17 cellular contexts compared by ENCODE assay signal in the genomic region with DNA sequence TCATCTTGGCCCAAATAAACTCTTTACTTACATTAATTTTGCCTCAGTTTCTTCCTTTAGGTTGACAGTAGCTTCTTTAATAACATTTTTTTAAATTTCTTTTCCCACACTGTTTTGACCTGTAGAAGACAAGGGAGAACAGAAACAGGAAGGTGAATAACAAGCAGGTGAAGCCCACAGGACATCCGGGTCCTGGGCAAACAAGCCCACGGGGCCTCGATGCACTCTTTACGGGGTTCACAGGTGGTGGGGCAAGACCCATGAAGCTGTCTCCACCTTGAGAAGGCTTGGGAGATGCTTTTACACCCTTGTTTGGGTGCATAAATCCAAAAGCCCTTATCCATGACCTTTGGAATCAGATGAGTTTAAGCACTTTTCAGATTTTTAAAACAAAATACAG.
"Had no signal": no experiment of that assay in that cellular context is flagged by ENCODE, and none has a peak within 500 bp of the region (broad histone marks: within the 10 kb centered on the region; RNA-seq: fewer than 3 reads in every experiment).

No MANE protein-coding gene starts in this region.

- H3K4me3 ChIP-seq: colonic mucosa, tibial artery had no signal

- H3K4me1 ChIP-seq: colonic mucosa, parathyroid adenoma, tibial artery had no signal

- H3K27me3 ChIP-seq: colonic mucosa had no signal

- H3K9me3 ChIP-seq: colonic mucosa, tibial artery had no signal

- H3K36me3 Mint-ChIP-seq: activated CD4-positive, alpha-beta memory T cell treated with anti-CD3 and anti-CD28 coated beads for 36 hours; activated naive CD8-positive, alpha-beta T cell treated with anti-CD3 and anti-CD28 coated beads, Interleukin-2, amount 10 ng/mL, durations not matched to agents 7 days and 5 days had no signal

- H3K36me3 ChIP-seq: colonic mucosa, tibial artery had no signal

- H3K27ac Mint-ChIP-seq: activated CD4-positive, alpha-beta memory T cell treated with anti-CD3 and anti-CD28 coated beads for 36 hours; activated naive CD4-positive, alpha-beta T cell treated with anti-CD3 and anti-CD28 coated beads for 36 hours; activated naive CD8-positive, alpha-beta T cell treated with anti-CD3 and anti-CD28 coated beads, Interleukin-2, amount 10 ng/mL, durations not matched to agents 7 days and 5 days; endodermal cell; nephron progenitor cell; stimulated activated naive CD8-positive, alpha-beta T cell treated with anti-CD3 and anti-CD28 coated beads, Interleukin-15, amount 100 ng/mL, for 72 hours had no signal

- DNase-seq: activated CD4-positive, alpha-beta memory T cell treated with anti-CD3 and anti-CD28 coated beads for 36 hours; activated CD4-positive, alpha-beta T cell treated with anti-CD3 and anti-CD28 coated beads for 48 hours; activated effector memory CD4-positive, alpha-beta T cell treated with Interleukin-2 at 50 U/mL for 16 hours; activated naive CD4-positive, alpha-beta T cell treated with anti-CD3 and anti-CD28 coated beads for 36 hours; activated naive CD8-positive, alpha-beta T cell treated with anti-CD3 and anti-CD28 coated beads, Interleukin-2, amount 10 ng/mL, durations not matched to agents 7 days and 5 days; activated T-cell treated with anti-CD3 and anti-CD28 coated beads, Interleukin-2, amount 50 U/mL, for 48 hours; amniotic stem cell; colonic mucosa; endodermal cell; mesenchymal stem cell; nephron progenitor cell; right cardiac atrium; stimulated activated CD4-positive, alpha-beta T cell treated with anti-CD3 and anti-CD28 coated beads, Interleukin-1b, Interleukin-23, amount 100 ng/mL, for 48 hours; stimulated activated naive CD8-positive, alpha-beta T cell treated with anti-CD3 and anti-CD28 coated beads, Interleukin-15, amount 100 ng/mL, for 72 hours; tibial artery had no signal

- H3K9me3 Mint-ChIP-seq: activated CD4-positive, alpha-beta memory T cell treated with anti-CD3 and anti-CD28 coated beads for 36 hours; activated naive CD4-positive, alpha-beta T cell treated with anti-CD3 and anti-CD28 coated beads for 36 hours; activated naive CD8-positive, alpha-beta T cell treated with anti-CD3 and anti-CD28 coated beads, Interleukin-2, amount 10 ng/mL, durations not matched to agents 7 days and 5 days; endodermal cell; nephron progenitor cell; stimulated activated naive CD8-positive, alpha-beta T cell treated with anti-CD3 and anti-CD28 coated beads, Interleukin-15, amount 100 ng/mL, for 72 hours had no signal

- H3K27ac ChIP-seq: colonic mucosa, parathyroid adenoma, tibial artery had no signal

- H3K79me2 ChIP-seq: parathyroid adenoma had no signal

- H3K4me3 Mint-ChIP-seq: activated CD4-positive, alpha-beta memory T cell treated with anti-CD3 and anti-CD28 coated beads for 36 hours; activated naive CD4-positive, alpha-beta T cell treated with anti-CD3 and anti-CD28 coated beads for 36 hours; activated naive CD8-positive, alpha-beta T cell treated with anti-CD3 and anti-CD28 coated beads, Interleukin-2, amount 10 ng/mL, durations not matched to agents 7 days and 5 days; endodermal cell; nephron progenitor cell; stimulated activated naive CD8-positive, alpha-beta T cell treated with anti-CD3 and anti-CD28 coated beads, Interleukin-15, amount 100 ng/mL, for 72 hours had no signal

- ATAC-seq: left colon; right cardiac atrium; stimulated activated naive CD8-positive, alpha-beta T cell treated with anti-CD3 and anti-CD28 coated beads, Interleukin-15, amount 100 ng/mL, for 72 hours had no signal

- H3K4me1 Mint-ChIP-seq: activated naive CD8-positive, alpha-beta T cell treated with anti-CD3 and anti-CD28 coated beads, Interleukin-2, amount 10 ng/mL, durations not matched to agents 7 days and 5 days; stimulated activated naive CD8-positive, alpha-beta T cell treated with anti-CD3 and anti-CD28 coated beads, Interleukin-15, amount 100 ng/mL, for 72 hours had no signal
